8 cellular contexts compared by ENCODE assay signal in genomic region chr17:28807925-28808641, GRCh38. TPM values are rescaled to one million over a fixed set of nuclear protein-coding genes. Genes with fewer than 3 reads are reported as not detected.
A peak's percentile ranks its signal among the peaks of the same experiment; 100 is the strongest.
DNase-seq lines count a peak whose midpoint lies in the region; ATAC-seq and TF ChIP-seq lines count a peak whose summit lies in the region.

No MANE protein-coding gene starts in this region.

- no peak for TF ChIP-seq CTCF in AG10803 (conservative IDR thresholded peaks at IDR 0.05; ENCODE audit: low read length)
- no peak for TF ChIP-seq CTCF in fibroblast of villous mesenchyme (IDR thresholded peaks at IDR 0.05; ENCODE audit: insufficient read depth, low read depth, low read length)

- peak overlapping the region; percentile 66 for H3K27ac Mint-ChIP-seq in T-helper 17 cell

- H3K4me1 Mint-ChIP-seq in T-helper 17 cell, result peaks cover 31% of the 10 kb centered on the region

- no peak for ATAC-seq in T-helper 17 cell
- no peak for ATAC-seq in HG03565 (IDR thresholded peaks at IDR 0.05; ENCODE audit: unreplicated experiment)

- DNase-seq in AG10803 (ENCODE audit: low read depth), result peak; percentile 91
- DNase-seq in HT1080 (ENCODE audit: low read depth), result peak; percentile 84
- DNase-seq in T-helper 17 cell, result no peak
- DNase-seq in fibroblast of villous mesenchyme (ENCODE audit: low read depth), result peak; percentile 96
- peak; percentile 44 for DNase-seq in putamen (ENCODE audit: low spot score)
- no peak for DNase-seq in NCI-H524 treated with DMSO at 0.1 percent for 48 hours (lab: John Stamatoyannopoulos, UW)
- DNase-seq in DMS79 treated with DMSO at 0.1 percent for 48 hours (lab: John Stamatoyannopoulos, UW), result no peak

- no peak overlapping the region for H3K4me3 ChIP-seq in AG10803 (ENCODE audit: low read length)
- peak overlapping the region; percentile 35 for H3K4me3 ChIP-seq in fibroblast of villous mesenchyme (ENCODE audit: low read depth, low read length)

- no peak overlapping the region for H3K4me3 Mint-ChIP-seq in T-helper 17 cell

- H3K9me3 ChIP-seq in T-helper 17 cell (ENCODE audit: control insufficient read depth, low read length, poor library complexity, severe bottlenecking), result no peaks in the 10 kb centered on the region

- no peaks in the 10 kb centered on the region for H3K27me3 Mint-ChIP-seq in T-helper 17 cell

- H3K36me3 Mint-ChIP-seq in T-helper 17 cell (ENCODE audit: low read depth), result no peaks in the 10 kb centered on the region

RNA-seq across cellular contexts. Expression of gene FAM222B, which starts 34.5 kb away (rescaled TPM):
- total RNA-seq in HT1080 (2014; rRNA removed; shearing (Covaris generic)), result 4.4 and 11.9 TPM in 2 replicates
- polyA plus RNA-seq in HT1080 (2015; cell fraction: cytosol; rRNA removed), result 15.4 and 16.1 TPM in 2 replicates
- 6.5 and 10.9 TPM in 2 replicates for polyA plus RNA-seq in HT1080 (2015; cell fraction: nucleus; rRNA removed)
- total RNA-seq in T-helper 17 cell (10 to 100 TPM; 18.3 to 22.6 TPM), fibroblast of villous mesenchyme (5.5 and 6.9 TPM in 2 replicates)

RNA-seq across cellular contexts. Expression of gene ERAL1, which starts 46.7 kb away (rescaled TPM):
- total RNA-seq in HT1080 (2014; rRNA removed; shearing (Covaris generic)), result 35.4 and 47.1 TPM in 2 replicates
- polyA plus RNA-seq in HT1080 (2015; cell fraction: cytosol; rRNA removed), result 69.2 and 72.9 TPM in 2 replicates
- polyA plus RNA-seq in HT1080 (2015; cell fraction: nucleus; rRNA removed), result 74.1 and 78.7 TPM in 2 replicates
- total RNA-seq in T-helper 17 cell (10 to 100 TPM; 19.0 to 20.5 TPM), fibroblast of villous mesenchyme (29.6 and 39.3 TPM in 2 replicates)

Comparison
In these comparisons a context has a peak if more than half of its experiments do, and no peak if none do; other contexts are left out.
1. DNase-seq: peak in AG10803 (single experiment), HT1080 (single experiment), fibroblast of villous mesenchyme (single experiment) and putamen (single experiment); none in T-helper 17 cell (0 of 3), NCI-H524 treated with DMSO at 0.1 percent for 48 hours (single experiment) and DMS79 treated with DMSO at 0.1 percent for 48 hours (single experiment).